Comparison of ENCODE assay signal across 11 cellular contexts in genomic region chr9:109416135-109416706, GRCh38.
DNase-seq lines count a peak whose midpoint lies in the region; ATAC-seq and TF ChIP-seq lines count a peak whose summit lies in the region.
"Had no signal": no experiment of that assay in that cellular context is flagged by ENCODE, and none has a peak within 500 bp of the region (broad histone marks: within the 10 kb centered on the region; RNA-seq: fewer than 3 reads in every experiment).

No MANE protein-coding gene starts in this region.

- H3K27ac Mint-ChIP-seq in activated CD8-positive, alpha-beta T cell treated with anti-CD3 and anti-CD28 coated beads for 36 hours = peak overlapping the region; percentile 49
- H3K27ac Mint-ChIP-seq in activated CD8-positive, alpha-beta T cell treated with anti-CD3 and anti-CD28 coated beads, Interleukin-2, amount 10 ng/mL, durations not matched to agents 7 days and 5 days = no peak overlapping the region
- no peak overlapping the region for H3K27ac Mint-ChIP-seq in stimulated activated effector memory CD8-positive, alpha-beta T cell treated with anti-CD3 and anti-CD28 coated beads, Interleukin-12 subunit alpha, Interleukin-12 subunit beta, amount 100 ng/mL, for 72 hours
- H3K27ac Mint-ChIP-seq: nephron had no signal

- H3K36me3 Mint-ChIP-seq in activated CD8-positive, alpha-beta T cell treated with anti-CD3 and anti-CD28 coated beads for 36 hours (ENCODE audit: low read depth) = no peaks in the 10 kb centered on the region
- no peaks in the 10 kb centered on the region for H3K36me3 Mint-ChIP-seq in activated CD8-positive, alpha-beta T cell treated with anti-CD3 and anti-CD28 coated beads, Interleukin-2, amount 10 ng/mL, durations not matched to agents 7 days and 5 days (ENCODE audit: low read depth)
- no peaks in the 10 kb centered on the region for H3K36me3 Mint-ChIP-seq in stimulated activated effector memory CD8-positive, alpha-beta T cell treated with anti-CD3 and anti-CD28 coated beads, Interleukin-12 subunit alpha, Interleukin-12 subunit beta, amount 100 ng/mL, for 72 hours

- H3K4me3 Mint-ChIP-seq in activated CD8-positive, alpha-beta T cell treated with anti-CD3 and anti-CD28 coated beads for 36 hours = peak overlapping the region; percentile 57
- H3K4me3 Mint-ChIP-seq in activated CD8-positive, alpha-beta T cell treated with anti-CD3 and anti-CD28 coated beads, Interleukin-2, amount 10 ng/mL, durations not matched to agents 7 days and 5 days = no peak overlapping the region
- H3K4me3 Mint-ChIP-seq in stimulated activated effector memory CD8-positive, alpha-beta T cell treated with anti-CD3 and anti-CD28 coated beads, Interleukin-12 subunit alpha, Interleukin-12 subunit beta, amount 100 ng/mL, for 72 hours = no peak overlapping the region
- H3K4me3 Mint-ChIP-seq: nephron had no signal

- peak; percentile 61 for DNase-seq in activated CD8-positive, alpha-beta T cell treated with anti-CD3 and anti-CD28 coated beads for 36 hours
- DNase-seq in activated CD8-positive, alpha-beta T cell treated with anti-CD3 and anti-CD28 coated beads, Interleukin-2, amount 10 ng/mL, durations not matched to agents 7 days and 5 days = no peak
- DNase-seq in stimulated activated effector memory CD8-positive, alpha-beta T cell treated with anti-CD3 and anti-CD28 coated beads, Interleukin-12 subunit alpha, Interleukin-12 subunit beta, amount 100 ng/mL, for 72 hours (ENCODE audit: low spot score in 2 of 2) = no peak
- DNase-seq in left colon (no peak), NCI-H146 treated with DMSO at 0.1 percent for 48 hours (lab: John Stamatoyannopoulos, UW; ENCODE audit: unreplicated experiment) (no peak)
- no peak for DNase-seq in activated CD8-positive, alpha-beta memory T cell treated with anti-CD3 and anti-CD28 coated beads, Interleukin-2, amount 50 U/mL, for 48 hours
- DNase-seq: ACHN, PC-9 had no signal

- H3K4me1 Mint-ChIP-seq in activated CD8-positive, alpha-beta T cell treated with anti-CD3 and anti-CD28 coated beads for 36 hours (ENCODE audit: low read depth) = peaks cover 41% of the 10 kb centered on the region
- H3K4me1 Mint-ChIP-seq in activated CD8-positive, alpha-beta T cell treated with anti-CD3 and anti-CD28 coated beads, Interleukin-2, amount 10 ng/mL, durations not matched to agents 7 days and 5 days (ENCODE audit: low read depth) = peaks cover 37% of the 10 kb centered on the region
- peaks cover 16% of the 10 kb centered on the region for H3K4me1 Mint-ChIP-seq in stimulated activated effector memory CD8-positive, alpha-beta T cell treated with anti-CD3 and anti-CD28 coated beads, Interleukin-12 subunit alpha, Interleukin-12 subunit beta, amount 100 ng/mL, for 72 hours

- POLR2A ChIA-PET in activated CD8-positive, alpha-beta T cell treated with anti-CD3 and anti-CD28 coated beads for 36 hours (lab: Charles Lee) = no interaction called here
- POLR2A ChIA-PET in activated CD8-positive, alpha-beta T cell treated with anti-CD3 and anti-CD28 coated beads, Interleukin-2, amount 10 ng/mL, durations not matched to agents 7 days and 5 days (lab: Charles Lee) = no interaction called here

- CTCF ChIA-PET in activated CD8-positive, alpha-beta T cell treated with anti-CD3 and anti-CD28 coated beads for 36 hours (lab: Charles Lee) = no interaction called here
- CTCF ChIA-PET in activated CD8-positive, alpha-beta T cell treated with anti-CD3 and anti-CD28 coated beads, Interleukin-2, amount 10 ng/mL, durations not matched to agents 7 days and 5 days (lab: Charles Lee) = interaction anchor here (0.6 to 2.9 kb wide), 3 partner anchors 51 to 388 kb away, joined by 3 to 11 read pairs (median 3); no protein-coding TSS in a partner anchor

- H3K27me3 Mint-ChIP-seq in activated CD8-positive, alpha-beta T cell treated with anti-CD3 and anti-CD28 coated beads for 36 hours = peaks cover 20% of the 10 kb centered on the region
- H3K27me3 Mint-ChIP-seq in activated CD8-positive, alpha-beta T cell treated with anti-CD3 and anti-CD28 coated beads, Interleukin-2, amount 10 ng/mL, durations not matched to agents 7 days and 5 days (ENCODE audit: low read depth) = peaks cover 11% of the 10 kb centered on the region

- intact Hi-C loops in activated CD8-positive, alpha-beta T cell treated with anti-CD3 and anti-CD28 coated beads for 36 hours (cut with micrococcal nuclease) = loop anchor here (10.0 kb wide), 1 partner anchor 301 kb away; the partner anchor contains the start of gene TMEM245
- intact Hi-C loops in left colon (cut with DNase I, micrococcal nuclease) = no loop called here

- TF ChIP-seq CTCF in activated CD8-positive, alpha-beta T cell treated with anti-CD3 and anti-CD28 coated beads for 36 hours (IDR thresholded peaks at IDR 0.05) = no peak

- H3K9me3 Mint-ChIP-seq in activated CD8-positive, alpha-beta T cell treated with anti-CD3 and anti-CD28 coated beads for 36 hours = no peaks in the 10 kb centered on the region
- H3K9me3 Mint-ChIP-seq in activated CD8-positive, alpha-beta T cell treated with anti-CD3 and anti-CD28 coated beads, Interleukin-2, amount 10 ng/mL, durations not matched to agents 7 days and 5 days (ENCODE audit: insufficient read depth) = no peaks in the 10 kb centered on the region
- peaks cover 4% of the 10 kb centered on the region for H3K9me3 Mint-ChIP-seq in stimulated activated effector memory CD8-positive, alpha-beta T cell treated with anti-CD3 and anti-CD28 coated beads, Interleukin-12 subunit alpha, Interleukin-12 subunit beta, amount 100 ng/mL, for 72 hours
- H3K9me3 Mint-ChIP-seq: nephron had no signal

- peak; percentile 56 for ATAC-seq in activated CD8-positive, alpha-beta T cell treated with anti-CD3 and anti-CD28 coated beads for 36 hours
- no peak for ATAC-seq in activated CD8-positive, alpha-beta T cell treated with anti-CD3 and anti-CD28 coated beads, Interleukin-2, amount 10 ng/mL, durations not matched to agents 7 days and 5 days
- ATAC-seq in GM21717 (IDR thresholded peaks at IDR 0.05; ENCODE audit: unreplicated experiment) (peak; percentile 45), HG03442 (IDR thresholded peaks at IDR 0.05; ENCODE audit: unreplicated experiment) (peak; percentile 48), left colon (no peak)
- peak; percentile 44 for ATAC-seq in stimulated activated effector memory CD8-positive, alpha-beta T cell treated with anti-CD3 and anti-CD28 coated beads, Interleukin-12 subunit alpha, Interleukin-12 subunit beta, amount 100 ng/mL, for 72 hours

Comparison
In these comparisons a context has a peak if more than half of its experiments do, and no peak if none do; other contexts are left out.
1. ATAC-seq: peak in activated CD8-positive, alpha-beta T cell treated with anti-CD3 and anti-CD28 coated beads for 36 hours (single experiment), GM21717 (single experiment), HG03442 (single experiment) and stimulated activated effector memory CD8-positive, alpha-beta T cell treated with anti-CD3 and anti-CD28 coated beads, Interleukin-12 subunit alpha, Interleukin-12 subunit beta, amount 100 ng/mL, for 72 hours (single experiment); none in activated CD8-positive, alpha-beta T cell treated with anti-CD3 and anti-CD28 coated beads, Interleukin-2, amount 10 ng/mL, durations not matched to agents 7 days and 5 days (single experiment) and left colon (single experiment).